Comparison of ENCODE assay signal across 7 cellular contexts in the genomic region with DNA sequence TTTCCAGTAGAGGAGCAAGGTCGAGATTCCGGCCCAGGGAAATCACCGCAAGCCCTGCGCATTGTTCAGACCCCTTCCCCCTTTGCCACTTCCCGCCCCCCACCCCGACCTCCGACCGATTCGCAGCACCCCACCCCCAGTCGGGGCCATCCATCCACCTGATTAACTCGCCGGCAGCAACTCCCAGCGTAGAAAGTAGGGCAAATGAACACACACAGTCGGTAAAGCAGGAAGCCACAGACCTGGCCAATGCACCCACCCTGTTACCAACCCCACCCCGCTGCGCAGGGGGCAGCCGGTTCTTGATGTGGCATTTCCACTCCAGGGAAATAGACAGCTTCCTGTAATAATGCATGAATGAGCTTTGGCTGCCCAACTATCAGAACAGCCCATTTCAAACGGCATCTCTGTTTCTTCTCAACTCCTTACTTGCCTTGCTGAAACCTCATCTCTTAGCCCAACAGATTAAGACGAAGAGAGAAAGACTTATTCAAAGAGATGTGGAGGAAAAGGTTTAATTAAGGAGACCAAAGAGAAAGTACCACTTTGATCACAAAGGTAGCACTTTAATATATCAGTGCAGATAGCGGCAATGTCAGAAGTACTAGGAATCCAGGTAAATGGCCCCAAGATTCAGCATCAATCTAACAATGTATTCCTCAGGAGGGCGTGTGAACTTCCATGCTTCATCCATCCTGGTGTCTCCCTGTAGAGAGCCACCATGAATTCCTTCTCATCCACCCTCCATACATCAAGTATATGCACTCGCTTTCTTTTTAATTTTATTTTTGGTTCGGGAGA. TPM values are rescaled to one million over a fixed set of nuclear protein-coding genes. Genes with fewer than 3 reads are reported as not detected.
DNase-seq lines count a peak whose midpoint lies in the region; ATAC-seq and TF ChIP-seq lines count a peak whose summit lies in the region.

No MANE protein-coding gene starts in this region.

- DNase-seq in M059J (ENCODE audit: low read depth) (peak; percentile 65), left ventricle myocardium superior (peak; percentile 38), retinal pigment epithelial cell (ENCODE audit: low read depth) (no peak), left lobe of liver (ENCODE audit: low spot score) (no peak), SHP77 treated with DMSO at 0.1 percent for 48 hours (lab: John Stamatoyannopoulos, UW) (no peak)
- DNase-seq in activated T-helper 9 cell treated with anti-CD3 and anti-CD28 coated beads, Interleukin-2, amount 50 U/mL, for 16 hours (ENCODE audit: low read depth): peak; percentile 17

- peak overlapping the region; percentile 96 for H3K4me3 ChIP-seq in retinal pigment epithelial cell (ENCODE audit: low read length)

- intact Hi-C loops in left ventricle myocardium superior (cut with micrococcal nuclease): no loop called here

- ATAC-seq in left ventricle myocardium superior (no peak), GM19351 (IDR thresholded peaks at IDR 0.05; ENCODE audit: unreplicated experiment) (no peak), left lobe of liver (no peak)

- TF ChIP-seq CTCF in retinal pigment epithelial cell (conservative IDR thresholded peaks at IDR 0.05; ENCODE audit: low read depth, low read length): no peak

RNA-seq across cellular contexts. Expression of a gene that starts 1.9 kb away (rescaled TPM):
- 12.7 and 26.3 TPM in 2 replicates for total RNA-seq in M059J (2014; rRNA removed; shearing (Covaris generic))
- total RNA-seq in left ventricle myocardium superior: 32.7 TPM
- 4.0 TPM for total RNA-seq in left lobe of liver

Comparison
In these comparisons a context has a peak if more than half of its experiments do, and no peak if none do; other contexts are left out.
1. DNase-seq: peak in M059J (single experiment), activated T-helper 9 cell treated with anti-CD3 and anti-CD28 coated beads, Interleukin-2, amount 50 U/mL, for 16 hours (single experiment) and left ventricle myocardium superior (single experiment); none in retinal pigment epithelial cell (single experiment), left lobe of liver (single experiment) and SHP77 treated with DMSO at 0.1 percent for 48 hours (single experiment).